In genomic region chr2:54725343-54726099, GRCh38 we compare ENCODE assay signal across 10 cellular contexts. TPM values are rescaled to one million over a fixed set of nuclear protein-coding genes. Genes with fewer than 3 reads are reported as not detected.
A peak's percentile ranks its signal among the peaks of the same experiment; 100 is the strongest.
DNase-seq lines count a peak whose midpoint lies in the region; ATAC-seq and TF ChIP-seq lines count a peak whose summit lies in the region.
"Had no signal": no experiment of that assay in that cellular context is flagged by ENCODE, and none has a peak within 500 bp of the region (broad histone marks: within the 10 kb centered on the region; RNA-seq: fewer than 3 reads in every experiment).

No MANE protein-coding gene starts in this region.

- peak overlapping the region; percentile 83 for H3K4me2 ChIP-seq in OCI-LY3 (ENCODE audit: low read length)
- peak overlapping the region; percentile 99 for H3K4me2 ChIP-seq in skeletal muscle satellite cell (ENCODE audit: low read length)

- H3K27ac ChIP-seq in OCI-LY3 (ENCODE audit: low read length) (no peak overlapping the region), esophagus squamous epithelium (no peak overlapping the region), body of pancreas (no peak overlapping the region)
- H3K27ac ChIP-seq: C4-2B had no signal

- no peak for TF ChIP-seq POLR2A in esophagus squamous epithelium (IDR thresholded peaks at IDR 0.05)
- TF ChIP-seq POLR2A in body of pancreas (IDR thresholded peaks at IDR 0.05): no peak

- no peak overlapping the region for H2AFZ ChIP-seq in OCI-LY3 (ENCODE audit: low read depth, low read length)

- H3K27me3 ChIP-seq in OCI-LY3 (ENCODE audit: low read depth, low read length) (peaks cover 32% of the 10 kb centered on the region), esophagus squamous epithelium (peaks cover 0 to 15% (median 0%) of the 10 kb centered on the region in 4 donors), skeletal muscle satellite cell (ENCODE audit: control insufficient read depth, insufficient read depth, low read length) (peaks cover 12% of the 10 kb centered on the region), body of pancreas (no peaks in the 10 kb centered on the region)

- DNase-seq in NCI-H526 treated with DMSO at 0.1 percent for 48 hours (lab: John Stamatoyannopoulos, UW): peak; percentile 9
- DNase-seq in NCI-H526 (lab: John Stamatoyannopoulos, UW): no peak
- no peak for DNase-seq in esophagus squamous epithelium (lab: John Stamatoyannopoulos, UW)
- no peak for DNase-seq in body of pancreas
- no peak for DNase-seq in NCI-H2227 (lab: John Stamatoyannopoulos, UW; ENCODE audit: unreplicated experiment)
- DNase-seq: central memory CD4-positive, alpha-beta T cell had no signal

- H3K4me1 ChIP-seq in OCI-LY3 (ENCODE audit: low read length) (peaks cover 8% of the 10 kb centered on the region), esophagus squamous epithelium (peaks cover 6 to 25% (median 10%) of the 10 kb centered on the region in 3 donors), skeletal muscle satellite cell (ENCODE audit: control insufficient read depth, insufficient read depth, low read length) (peaks cover 33% of the 10 kb centered on the region), body of pancreas (peaks cover 11% of the 10 kb centered on the region)

- no peaks in the 10 kb centered on the region for H4K20me1 ChIP-seq in OCI-LY3 (ENCODE audit: insufficient read depth, low read length)

- H3K79me2 ChIP-seq in OCI-LY3 (ENCODE audit: low read length): no peaks in the 10 kb centered on the region

- H3K36me3 ChIP-seq in OCI-LY3 (replicated peaks; ENCODE audit: low read depth, low read length): no peaks in the 10 kb centered on the region
- no peaks in the 10 kb centered on the region for H3K36me3 ChIP-seq in esophagus squamous epithelium
- no peaks in the 10 kb centered on the region for H3K36me3 ChIP-seq in skeletal muscle satellite cell (ENCODE audit: insufficient read depth, low read length)
- no peaks in the 10 kb centered on the region for H3K36me3 ChIP-seq in body of pancreas (replicated peaks in 1 of 2; ENCODE audit: insufficient read depth in 1 of 2, low read depth in 2 of 2)

- no peak for ATAC-seq in GM21825 (IDR thresholded peaks at IDR 0.05; ENCODE audit: unreplicated experiment)
- ATAC-seq in body of pancreas: no peak

- intact Hi-C loops in esophagus squamous epithelium (cut with DNase I) (no loop called here), body of pancreas (cut with DNase I) (no loop called here)

- no peak for TF ChIP-seq CTCF in OCI-LY3 (IDR thresholded peaks at IDR 0.05; ENCODE audit: low read depth, low read length)
- TF ChIP-seq CTCF in esophagus squamous epithelium (IDR thresholded peaks at IDR 0.05): no peak
- no peak for TF ChIP-seq CTCF in body of pancreas (IDR thresholded peaks at IDR 0.05)

- H3K9me3 ChIP-seq in OCI-LY3 (ENCODE audit: insufficient read depth, low read length) (no peaks in the 10 kb centered on the region), esophagus squamous epithelium (no peaks in the 10 kb centered on the region), skeletal muscle satellite cell (replicated peaks; ENCODE audit: low read length) (no peaks in the 10 kb centered on the region), body of pancreas (no peaks in the 10 kb centered on the region)

- peak overlapping the region; percentile 88 for H3K4me3 ChIP-seq in OCI-LY3 (ENCODE audit: low read length)
- H3K4me3 ChIP-seq in esophagus squamous epithelium: peak overlapping the region in 3 of 4 donors; percentile 64 to 81 (median 79)
- H3K4me3 ChIP-seq in skeletal muscle satellite cell (ENCODE audit: low read length): no peak overlapping the region
- H3K4me3 ChIP-seq in body of pancreas: no peak overlapping the region

- H3K9ac ChIP-seq in OCI-LY3 (ENCODE audit: low read length): no peak overlapping the region
- H3K9ac ChIP-seq in skeletal muscle satellite cell (ENCODE audit: low read depth, low read length): no peak overlapping the region

- WGBS in esophagus squamous epithelium, 2 donors: 55% methylated on average over 8 of the region's 8 CpGs
- WGBS in body of pancreas, 2 donors: 58 to 64% methylated on average over 8 of the region's 8 CpGs

RNA-seq across cellular contexts. Expression of gene EML6, which starts 2.1 kb away (rescaled TPM):
- total RNA-seq in esophagus squamous epithelium (1 to 10 TPM; 1.2 to 4.4 (median 3.1) TPM), body of pancreas (1 to 10 TPM; 2.3 to 2.6 TPM)
- 2.4 and 2.5 TPM in 2 replicates for total RNA-seq in skeletal muscle satellite cell (2012; rRNA removed)

Comparison
In these comparisons a context has a peak if more than half of its experiments do, and no peak if none do; other contexts are left out.
1. H3K4me3 ChIP-seq: peak in OCI-LY3 (single experiment) and esophagus squamous epithelium (3 of 4); none in skeletal muscle satellite cell (single experiment) and body of pancreas (0 of 2).